In the genomic region with DNA sequence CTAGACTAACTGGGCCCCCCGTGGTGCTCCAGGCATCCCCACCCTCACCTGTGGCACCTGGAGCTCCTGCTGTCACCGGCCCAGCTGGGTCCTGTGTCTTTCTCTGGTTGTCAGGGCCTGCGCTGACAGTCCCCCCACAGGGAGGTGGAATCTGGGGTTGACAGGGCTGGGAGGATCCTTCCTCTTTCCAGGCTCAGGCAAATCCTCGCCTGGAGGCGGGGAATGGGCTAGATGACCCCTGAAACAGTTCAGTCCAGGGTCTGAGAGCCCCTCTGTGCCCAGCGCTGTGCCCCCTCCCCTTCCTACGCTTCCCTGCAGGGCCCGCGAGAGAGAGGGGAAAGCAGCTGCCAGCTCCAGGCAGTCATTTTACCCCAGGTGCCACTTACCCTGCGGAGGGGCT, we compare ENCODE assay signal across 21 cellular contexts.
"Had no signal": no experiment of that assay in that cellular context is flagged by ENCODE, and none has a peak within 500 bp of the region (broad histone marks: within the 10 kb centered on the region; RNA-seq: fewer than 3 reads in every experiment).

No MANE protein-coding gene starts in this region.

- DNase-seq: activated B cell treated with CpG ODN at 0.5 μM for 24 hours; activated CD4-positive, alpha-beta T cell treated with anti-CD3 and anti-CD28 coated beads for 48 hours; activated CD8-positive, alpha-beta memory T cell treated with anti-CD3 and anti-CD28 coated beads, Interleukin-2, amount 50 U/mL, for 4 hours; activated CD8-positive, alpha-beta T cell treated with anti-CD3 and anti-CD28 coated beads for 36 hours; activated gamma-delta T cell; activated T-cell treated with anti-CD3 and anti-CD28 coated beads, Interleukin-2, amount 50 U/mL, for 72 hours; amniotic stem cell; caudate nucleus; cortex of kidney; effector CD8-positive, alpha-beta T cell; mesendoderm; natural killer cell; retina; stimulated activated CD4-positive, alpha-beta T cell treated with anti-CD3 and anti-CD28 coated beads, Interleukin-15, amount 100 ng/mL, for 24 hours; stimulated activated CD4-positive, alpha-beta T cell treated with anti-CD3 and anti-CD28 coated beads, Interleukin-4, amount 100 ng/mL, for 1 hour; stimulated activated naive B cell treated with anti-CD40 and anti-IgM and Interleukin-4, amounts not matched to agents 10 μg/mL and 1 μg/mL and 100 μg/mL, for 72 hours had no signal

- H3K9me3 ChIP-seq: neutrophil, upper lobe of left lung had no signal

- H3K27ac Mint-ChIP-seq: activated B cell treated with CpG ODN at 0.5 μM for 24 hours; activated CD8-positive, alpha-beta T cell treated with anti-CD3 and anti-CD28 coated beads for 36 hours; activated naive CD8-positive, alpha-beta T cell; activated T-cell treated with anti-CD3 and anti-CD28 coated beads, Interleukin-2, amount 50 U/mL, for 72 hours; natural killer cell; stimulated activated naive B cell treated with anti-CD40 and anti-IgM and Interleukin-4, amounts not matched to agents 10 μg/mL and 1 μg/mL and 100 μg/mL, for 72 hours had no signal

- H3K4me1 Mint-ChIP-seq: natural killer cell had no signal

- H3K27ac ChIP-seq: foreskin keratinocyte, neutrophil had no signal

- H3K36me3 Mint-ChIP-seq: activated naive CD8-positive, alpha-beta T cell; natural killer cell; stimulated activated naive B cell treated with anti-CD40 and anti-IgM and Interleukin-4, amounts not matched to agents 10 μg/mL and 1 μg/mL and 100 μg/mL, for 72 hours had no signal

- H3K27me3 ChIP-seq: foreskin keratinocyte, neutrophil, upper lobe of left lung had no signal

- H3K9me3 Mint-ChIP-seq: activated B cell treated with CpG ODN at 0.5 μM for 24 hours; activated CD8-positive, alpha-beta T cell treated with anti-CD3 and anti-CD28 coated beads for 36 hours; activated T-cell treated with anti-CD3 and anti-CD28 coated beads, Interleukin-2, amount 50 U/mL, for 72 hours; natural killer cell; stimulated activated naive B cell treated with anti-CD40 and anti-IgM and Interleukin-4, amounts not matched to agents 10 μg/mL and 1 μg/mL and 100 μg/mL, for 72 hours had no signal

- H3K4me3 ChIP-seq: upper lobe of left lung had no signal

- H3K36me3 ChIP-seq: neutrophil, upper lobe of left lung had no signal

- H3K4me3 Mint-ChIP-seq: activated B cell treated with CpG ODN at 0.5 μM for 24 hours; activated CD8-positive, alpha-beta T cell treated with anti-CD3 and anti-CD28 coated beads for 36 hours; activated naive CD8-positive, alpha-beta T cell; activated T-cell treated with anti-CD3 and anti-CD28 coated beads, Interleukin-2, amount 50 U/mL, for 72 hours; natural killer cell; stimulated activated naive B cell treated with anti-CD40 and anti-IgM and Interleukin-4, amounts not matched to agents 10 μg/mL and 1 μg/mL and 100 μg/mL, for 72 hours had no signal

- H3K27me3 Mint-ChIP-seq: activated B cell treated with CpG ODN at 0.5 μM for 24 hours; activated CD8-positive, alpha-beta T cell treated with anti-CD3 and anti-CD28 coated beads for 36 hours; activated naive CD8-positive, alpha-beta T cell; stimulated activated naive B cell treated with anti-CD40 and anti-IgM and Interleukin-4, amounts not matched to agents 10 μg/mL and 1 μg/mL and 100 μg/mL, for 72 hours had no signal

- FAIRE-seq: TTC549 had no signal
